ENCODE assay signal across 21 cellular contexts in the genomic region with DNA sequence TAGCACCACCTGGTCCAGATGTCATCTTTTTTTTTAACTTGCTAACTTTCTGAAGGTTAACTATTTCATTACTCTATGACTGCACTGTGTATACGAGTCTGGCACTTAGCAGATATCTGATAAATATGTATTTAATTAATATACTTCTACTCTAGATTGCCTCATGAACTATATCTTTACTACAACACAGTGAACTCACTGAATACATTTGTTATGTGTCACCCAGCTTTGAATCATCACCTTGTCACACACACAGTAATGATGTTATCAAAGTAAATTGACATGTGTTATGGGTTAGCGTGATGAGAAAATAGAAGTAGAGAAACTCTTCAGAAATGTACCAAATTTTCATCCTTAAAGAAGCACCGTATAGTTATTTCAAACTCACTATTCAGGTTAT.
DNase-seq lines count a peak whose midpoint lies in the region; TF ChIP-seq lines count a peak whose summit lies in the region.
"Had no signal": no experiment of that assay in that cellular context is flagged by ENCODE, and none has a peak within 500 bp of the region (broad histone marks: within the 10 kb centered on the region; RNA-seq: fewer than 3 reads in every experiment).

No MANE protein-coding gene starts in this region.

- no peak for TF ChIP-seq RAD21 in SK-N-SH (IDR thresholded peaks at IDR 0.05; ENCODE audit: low read length)

- POLR2A ChIA-PET in MCF 10A (lab: Yijun Ruan, JAX) = no interaction called here
- POLR2A ChIA-PET in SK-N-SH (lab: Yijun Ruan, JAX) = no interaction called here

- no peak overlapping the region for H3K27ac Mint-ChIP-seq in MCF 10A (ENCODE audit: low read depth, unreplicated experiment)

- H3K27me3 ChIP-seq in mammary epithelial cell (ENCODE audit: insufficient read depth, low read length) (no peaks in the 10 kb centered on the region), SK-N-SH (ENCODE audit: insufficient read depth) (no peaks in the 10 kb centered on the region)

- H3K27ac ChIP-seq in mammary epithelial cell (ENCODE audit: insufficient read depth, low read depth, low read length) (no peak overlapping the region), SK-N-SH (ENCODE audit: low read depth in 2 of 2, low read length in 1 of 2) (no peak overlapping the region)
- H3K27ac ChIP-seq: 22Rv1 had no signal

- H3K9me3 Mint-ChIP-seq in MCF 10A (ENCODE audit: unreplicated experiment) = peaks cover 7% of the 10 kb centered on the region

- H4K20me1 ChIP-seq in mammary epithelial cell (ENCODE audit: insufficient read depth, low read length) (no peaks in the 10 kb centered on the region), SK-N-SH (ENCODE audit: insufficient read depth) (no peaks in the 10 kb centered on the region)

- H3K36me3 ChIP-seq in mammary epithelial cell (ENCODE audit: insufficient read depth, low read length) (no peaks in the 10 kb centered on the region), SK-N-SH (replicated peaks in 1 of 2; ENCODE audit: control insufficient read depth in 1 of 2, insufficient read depth in 2 of 2, low read length in 1 of 2) (no peaks in the 10 kb centered on the region)

- no peaks in the 10 kb centered on the region for H3F3A ChIP-seq in SK-N-SH (replicated peaks; ENCODE audit: insufficient read depth)

- H3K4me2 ChIP-seq in mammary epithelial cell (ENCODE audit: insufficient read depth, low read depth, low read length) (no peak overlapping the region), SK-N-SH (no peak overlapping the region)

- H3K4me3 Mint-ChIP-seq in MCF 10A (ENCODE audit: unreplicated experiment) = no peak overlapping the region

- H3K79me2 ChIP-seq in mammary epithelial cell (ENCODE audit: insufficient read depth, low read length) = no peaks in the 10 kb centered on the region
- no peaks in the 10 kb centered on the region for H3K79me2 ChIP-seq in SK-N-SH (ENCODE audit: insufficient read depth)

- CTCF ChIA-PET in mammary epithelial cell (lab: Charles Lee; ENCODE audit: low non-redundant PET) (no interaction called here), MCF 10A (lab: Yijun Ruan, JAX) (no interaction called here), SK-N-SH (lab: Yijun Ruan, JAX) (no interaction called here)

- DNase-seq in mammary epithelial cell (peak; percentile 36), MCF 10A (ENCODE audit: unreplicated experiment) (no peak), SK-N-SH (no peak), epithelial cell of esophagus (ENCODE audit: low read depth) (peak; percentile 63), NCI-H2171 (lab: John Stamatoyannopoulos, UW) (no peak), NCI-H1930 (lab: John Stamatoyannopoulos, UW) (no peak), LoVo (ENCODE audit: low spot score) (no peak)
- no peak for DNase-seq in activated CD4-positive, alpha-beta T cell treated with anti-CD3 and anti-CD28 coated beads, Interleukin-2, amount 50 U/mL, for 4 hours
- DNase-seq: COR-L47, DMS 273 treated with DMSO at 0.1 percent for 48 hours, DND-41, GF-D8, MM.1S, NCI-H1105, NCI-H510A treated with DMSO at 0.1 percent for 48 hours, NCI-H774, OCI-M1, RPMI8226, SIG-M5 had no signal

- no peaks in the 10 kb centered on the region for H3K27me3 Mint-ChIP-seq in MCF 10A (ENCODE audit: insufficient read depth, unreplicated experiment)

- H3K4me3 ChIP-seq in mammary epithelial cell (replicated peaks in 1 of 3; ENCODE audit: insufficient read depth in 1 of 3, low read depth in 2 of 3, low read length in 3 of 3) = no peak overlapping the region
- no peak overlapping the region for H3K4me3 ChIP-seq in SK-N-SH (ENCODE audit: low read depth in 2 of 2, low read length in 1 of 2)
- H3K4me3 ChIP-seq in epithelial cell of esophagus (ENCODE audit: low read length) = no peak overlapping the region
- H3K4me3 ChIP-seq: GM12878 had no signal

- intact Hi-C loops in mammary epithelial cell (cut with micrococcal nuclease) (no loop called here), MCF 10A (cut with micrococcal nuclease) (no loop called here)

- no peaks in the 10 kb centered on the region for H3K4me1 Mint-ChIP-seq in MCF 10A (ENCODE audit: insufficient read depth, unreplicated experiment)

- H2AFZ ChIP-seq in mammary epithelial cell (ENCODE audit: low read depth, low read length) (no peak overlapping the region), SK-N-SH (ENCODE audit: low read depth) (no peak overlapping the region)

- H3K4me1 ChIP-seq in mammary epithelial cell (ENCODE audit: insufficient read depth, low read length) (no peaks in the 10 kb centered on the region), SK-N-SH (ENCODE audit: control insufficient read depth in 1 of 2, insufficient read depth in 2 of 2, low read depth in 1 of 2, low read length in 1 of 2) (no peaks in the 10 kb centered on the region; a peak in 1 of 4 replicates)

- H3K9ac ChIP-seq in mammary epithelial cell (ENCODE audit: insufficient read depth, low read length) = no peak overlapping the region
- H3K9ac ChIP-seq in SK-N-SH = no peak overlapping the region

- TF ChIP-seq EP300 in SK-N-SH (IDR thresholded peaks at IDR 0.05; ENCODE audit: borderline replicate concordance in 1 of 2, low read depth in 1 of 2, low read length in 1 of 2) = no peak

- BruUV-seq in mammary epithelial cell (replicated peaks; lab: Mats Ljungman, UMichigan) (no TSS peak), MCF 10A (replicated peaks; lab: Mats Ljungman, UMichigan) (no TSS peak)

- no peaks in the 10 kb centered on the region for H3K36me3 Mint-ChIP-seq in MCF 10A (ENCODE audit: insufficient read depth, unreplicated experiment)

- TF ChIP-seq CTCF in mammary epithelial cell (conservative IDR thresholded peaks at IDR 0.05 in 1 of 2, IDR thresholded peaks at IDR 0.05 in 1 of 2; ENCODE audit: extremely low read depth in 1 of 2, insufficient read depth in 1 of 2, low read depth in 1 of 2, low read length in 2 of 2) (no peak), MCF 10A (IDR thresholded peaks at IDR 0.05; ENCODE audit: unreplicated experiment) (no peak), SK-N-SH (IDR thresholded peaks at IDR 0.05) (no peak), epithelial cell of esophagus (IDR thresholded peaks at IDR 0.05; ENCODE audit: insufficient read depth, low read depth, low read length, missing control alignments) (no peak)

- H3K9me3 ChIP-seq in mammary epithelial cell (replicated peaks; ENCODE audit: insufficient read depth, low read length) (no peaks in the 10 kb centered on the region), SK-N-SH (no peaks in the 10 kb centered on the region; the same call in 1 of the 2 replicates)

- in situ Hi-C loops in mammary epithelial cell (cut with MboI; ENCODE audit: low sequenced_read_pairs in 2 of 2) = no loop called here

- 54% methylated on average over 3 of the region's 3 CpGs for WGBS in mammary epithelial cell (ENCODE audit: low coverage, missing lambda C conversion rate)
- WGBS in SK-N-SH (ENCODE audit: low lambda C conversion rate) = 6% methylated on average over 3 of the region's 3 CpGs

- H3K9me2 ChIP-seq in SK-N-SH = no peaks in the 10 kb centered on the region

- dilution Hi-C loops in mammary epithelial cell (cut with HindIII; ENCODE audit: low sequenced_read_pairs) = no loop called here

TF ChIP-seq in SK-N-SH, 30 proteins besides CTCF, POLR2A, EP300 and RAD21:
- TF ChIP-seq POLR2AphosphoS5 (IDR thresholded peaks at IDR 0.05; ENCODE audit: low read depth, low read length) (no peak), ELF1 (IDR thresholded peaks at IDR 0.05) (no peak), RXRA (IDR thresholded peaks at IDR 0.05; ENCODE audit: borderline replicate concordance, low read depth) (no peak), CHD2 (IDR thresholded peaks at IDR 0.05; ENCODE audit: low read length, partially characterized antibody) (no peak), RCOR1 (IDR thresholded peaks at IDR 0.05; ENCODE audit: low read length) (no peak), TCF12 (IDR thresholded peaks at IDR 0.05) (0 out of 2 replicates have a peak, but pooled peaks have one; percentile 11), FOSL2 (IDR thresholded peaks at IDR 0.05; ENCODE audit: borderline replicate concordance, low read depth) (peak; percentile 9; the same call in 1 of the 2 replicates), FOXJ3 (CRISPR knock-in tag; IDR thresholded peaks at IDR 0.05) (no peak), RFX5 (IDR thresholded peaks at IDR 0.05; ENCODE audit: low read length) (no peak), EZH2phosphoT487 (IDR thresholded peaks at IDR 0.05; ENCODE audit: borderline replicate concordance, low read depth) (no peak)
TF ChIP-seq in SK-N-SH: peak in this region for 2.

Comparison
In these comparisons a context has a peak if more than half of its experiments do, and no peak if none do; other contexts are left out.
1. DNase-seq: peak in mammary epithelial cell (single experiment) and epithelial cell of esophagus (single experiment); none in MCF 10A (single experiment), SK-N-SH (single experiment), NCI-H2171 (single experiment), NCI-H1930 (0 of 2), LoVo (single experiment) and activated CD4-positive, alpha-beta T cell treated with anti-CD3 and anti-CD28 coated beads, Interleukin-2, amount 50 U/mL, for 4 hours (0 of 2).